Comparison of ENCODE assay signal across 8 cellular contexts in genomic region chr1:42817440-42817767, GRCh38. TPM values are rescaled to one million over a fixed set of nuclear protein-coding genes. Genes with fewer than 3 reads are reported as not detected.
DNase-seq lines count a peak whose midpoint lies in the region; ATAC-seq, FAIRE-seq and TF ChIP-seq lines count a peak whose summit lies in the region.

No MANE protein-coding gene starts in this region.

- no peaks in the 10 kb centered on the region for H3K79me2 ChIP-seq in OCI-LY3 (ENCODE audit: low read length)

- peak overlapping the region; percentile 97 for H3K4me2 ChIP-seq in OCI-LY3 (ENCODE audit: low read length)

- no peak for TF ChIP-seq POLR2A in prostate gland (IDR thresholded peaks at IDR 0.05)

- no peaks in the 10 kb centered on the region for H4K20me1 ChIP-seq in OCI-LY3 (ENCODE audit: insufficient read depth, low read length)

- ATAC-seq in GM18520 (IDR thresholded peaks at IDR 0.05; ENCODE audit: unreplicated experiment): no peak

- TF ChIP-seq CTCF in OCI-LY3 (IDR thresholded peaks at IDR 0.05; ENCODE audit: low read depth, low read length) (no peak), prostate gland (IDR thresholded peaks at IDR 0.05) (no peak), D721Med (IDR thresholded peaks at IDR 0.05; ENCODE audit: insufficient read depth, missing control alignments) (no peak)

- H3K27ac ChIP-seq in OCI-LY3 (ENCODE audit: low read length): no peak overlapping the region
- peak overlapping the region; percentile 96 to 98 for H3K27ac ChIP-seq in prostate gland

- DNase-seq in epidermal melanocyte (ENCODE audit: insufficient read length, low spot score) (peak; percentile 85), prostate gland (ENCODE audit: low spot score) (no peak), D721Med (ENCODE audit: insufficient read length, low spot score) (no peak), C1 segment of cervical spinal cord (lab: John Stamatoyannopoulos, UW) (no peak), ecto neural progenitor cell (ENCODE audit: low spot score) (no peak)

- intact Hi-C loops in prostate gland (cut with DNase I): no loop called here

- H3K4me3 ChIP-seq in GM08714 (ENCODE audit: low read length): peak overlapping the region; percentile 92
- peak overlapping the region; percentile 88 for H3K4me3 ChIP-seq in OCI-LY3 (ENCODE audit: low read length)
- H3K4me3 ChIP-seq in prostate gland: peak overlapping the region; percentile 63 to 86

- 1% methylated on average over 13 of the region's 13 CpGs for WGBS in prostate gland

- H3K27me3 ChIP-seq in OCI-LY3 (ENCODE audit: low read depth, low read length) (no peaks in the 10 kb centered on the region), prostate gland (replicated peaks; ENCODE audit: insufficient read depth) (no peaks in the 10 kb centered on the region)

- H3K4me1 ChIP-seq in OCI-LY3 (ENCODE audit: low read length): peaks cover 12% of the 10 kb centered on the region
- peaks cover 5% of the 10 kb centered on the region for H3K4me1 ChIP-seq in prostate gland (replicated peaks)

- H3K36me3 ChIP-seq in OCI-LY3 (replicated peaks; ENCODE audit: low read depth, low read length) (no peaks in the 10 kb centered on the region), prostate gland (no peaks in the 10 kb centered on the region)

- H3K9me3 ChIP-seq in OCI-LY3 (ENCODE audit: insufficient read depth, low read length) (no peaks in the 10 kb centered on the region), prostate gland (no peaks in the 10 kb centered on the region)

- peak overlapping the region; percentile 62 for H3K9ac ChIP-seq in OCI-LY3 (ENCODE audit: low read length)

- peak overlapping the region; percentile 85; the same call in 1 of the 2 replicates for H2AFZ ChIP-seq in OCI-LY3 (ENCODE audit: low read depth, low read length)

- no peak for FAIRE-seq in D721Med (lab: Jason Lieb, UNC)

RNA-seq across cellular contexts. Expression of gene SVBP, which starts 0.2 kb away (rescaled TPM):
- total RNA-seq in prostate gland: 10 to 100 TPM; 15.0 to 42.5 TPM

RNA-seq across cellular contexts. Expression of gene ERMAP, which starts 0.5 kb away (rescaled TPM):
- 10 to 100 TPM; 14.3 to 15.5 TPM for total RNA-seq in prostate gland

RNA-seq across cellular contexts. Expression of gene ZNF691, which starts 29.0 kb away (rescaled TPM):
- 10 to 100 TPM; 16.0 to 19.5 TPM for total RNA-seq in prostate gland

RNA-seq across cellular contexts. Expression of gene TMEM269, which starts 32.6 kb away (rescaled TPM):
- under 1 TPM; 0.14 to 0.62 TPM for total RNA-seq in prostate gland

RNA-seq across cellular contexts. Expression of gene C1orf50, which starts 50.4 kb away (rescaled TPM):
- total RNA-seq in prostate gland: 1 to 10 TPM; 3.3 to 3.6 TPM
